ENCODE assay signal across 25 cellular contexts in genomic region chr7:66528652-66529051, GRCh38.
"Had no signal": no experiment of that assay in that cellular context is flagged by ENCODE, and none has a peak within 500 bp of the region (broad histone marks: within the 10 kb centered on the region; RNA-seq: fewer than 3 reads in every experiment).

No MANE protein-coding gene starts in this region.

- ATAC-seq: activated CD4-positive, CD25-positive, alpha-beta regulatory T cell treated with anti-CD3 and anti-CD28 coated beads, Interleukin-2, amount 50 U/mL, for 24 hours; activated T-cell treated with anti-CD3 and anti-CD28 coated beads, Interleukin-2, amount 50 U/mL, for 72 hours; effector memory CD8-positive, alpha-beta T cell; gastrocnemius medialis; heart right ventricle; left cardiac atrium had no signal

- H3K36me3 ChIP-seq: gastrocnemius medialis, right lobe of liver had no signal

- H3K36me3 Mint-ChIP-seq: activated naive CD4-positive, alpha-beta T cell treated with anti-CD3 and anti-CD28 coated beads, Interleukin-2, amount 10 ng/mL, durations not matched to agents 7 days and 5 days had no signal

- DNase-seq: activated CD4-positive, alpha-beta memory T cell treated with anti-CD3 and anti-CD28 coated beads, Interleukin-2, amount 10 ng/mL, durations not matched to agents 7 days and 5 days; activated CD4-positive, alpha-beta T cell treated with anti-CD3 and anti-CD28 coated beads, Interleukin-2, amount 10 ng/mL, durations not matched to agents 24 days and 14 days; activated effector memory CD4-positive, alpha-beta T cell treated with Interleukin-2 at 50 U/mL for 16 hours; activated naive CD4-positive, alpha-beta T cell treated with anti-CD3 and anti-CD28 coated beads, Interleukin-2, amount 10 ng/mL, durations not matched to agents 7 days and 5 days; activated T-cell treated with anti-CD3 and anti-CD28 coated beads, Interleukin-2, amount 50 U/mL, for 72 hours; aorta; central memory CD4-positive, alpha-beta T cell; dorsolateral prefrontal cortex; effector memory CD8-positive, alpha-beta T cell; gastrocnemius medialis; heart right ventricle; islet precursor cell; left cardiac atrium; midbrain; nucleus accumbens; right lobe of liver; stimulated activated CD4-positive, alpha-beta T cell treated with anti-CD3 and anti-CD28 coated beads, Interleukin-1b, Interleukin-23, amount 100 ng/mL, for 48 hours had no signal

- H3K27ac ChIP-seq: esophagus muscularis mucosa, gastrocnemius medialis, heart right ventricle, right lobe of liver, skin epidermis, thoracic aorta, VCaP had no signal

- H3K4me1 ChIP-seq: esophagus muscularis mucosa, gastrocnemius medialis, heart right ventricle had no signal

- H3K4me3 Mint-ChIP-seq: activated CD4-positive, alpha-beta memory T cell treated with anti-CD3 and anti-CD28 coated beads, Interleukin-2, amount 10 ng/mL, durations not matched to agents 7 days and 5 days; activated CD4-positive, alpha-beta T cell treated with anti-CD3 and anti-CD28 coated beads, Interleukin-2, amount 10 ng/mL, durations not matched to agents 24 days and 14 days; activated naive CD4-positive, alpha-beta T cell treated with anti-CD3 and anti-CD28 coated beads, Interleukin-2, amount 10 ng/mL, durations not matched to agents 7 days and 5 days; activated T-cell treated with anti-CD3 and anti-CD28 coated beads, Interleukin-2, amount 50 U/mL, for 72 hours; effector memory CD8-positive, alpha-beta T cell; nephron; T-helper 1 cell treated with Interleukin-12 subunit alpha and Interleukin-12 subunit beta and Interleukin-4 antibody, amounts not matched to agents 30 μg/mL and 1 μg/mL, for 36 hours had no signal

- H3K9me3 Mint-ChIP-seq: activated CD4-positive, alpha-beta memory T cell treated with anti-CD3 and anti-CD28 coated beads, Interleukin-2, amount 10 ng/mL, durations not matched to agents 7 days and 5 days; activated CD4-positive, alpha-beta T cell treated with anti-CD3 and anti-CD28 coated beads, Interleukin-2, amount 10 ng/mL, durations not matched to agents 24 days and 14 days; activated naive CD4-positive, alpha-beta T cell treated with anti-CD3 and anti-CD28 coated beads, Interleukin-2, amount 10 ng/mL, durations not matched to agents 7 days and 5 days; activated T-cell treated with anti-CD3 and anti-CD28 coated beads, Interleukin-2, amount 50 U/mL, for 72 hours; effector memory CD8-positive, alpha-beta T cell; nephron; T-helper 1 cell treated with Interleukin-12 subunit alpha and Interleukin-12 subunit beta and Interleukin-4 antibody, amounts not matched to agents 30 μg/mL and 1 μg/mL, for 36 hours had no signal

- H3K4me1 Mint-ChIP-seq: activated CD4-positive, alpha-beta memory T cell treated with anti-CD3 and anti-CD28 coated beads, Interleukin-2, amount 10 ng/mL, durations not matched to agents 7 days and 5 days; activated CD4-positive, alpha-beta T cell treated with anti-CD3 and anti-CD28 coated beads, Interleukin-2, amount 10 ng/mL, durations not matched to agents 24 days and 14 days; activated naive CD4-positive, alpha-beta T cell treated with anti-CD3 and anti-CD28 coated beads, Interleukin-2, amount 10 ng/mL, durations not matched to agents 7 days and 5 days; nephron had no signal

- H3K9me3 ChIP-seq: esophagus muscularis mucosa, gastrocnemius medialis, heart right ventricle, right lobe of liver, thoracic aorta had no signal

- FAIRE-seq: colon had no signal

- H3K4me3 ChIP-seq: dorsolateral prefrontal cortex, esophagus muscularis mucosa, gastrocnemius medialis, heart right ventricle, right lobe of liver, skin epidermis, thoracic aorta had no signal

- H3K27ac Mint-ChIP-seq: activated CD4-positive, alpha-beta memory T cell treated with anti-CD3 and anti-CD28 coated beads, Interleukin-2, amount 10 ng/mL, durations not matched to agents 7 days and 5 days; activated CD4-positive, alpha-beta T cell treated with anti-CD3 and anti-CD28 coated beads, Interleukin-2, amount 10 ng/mL, durations not matched to agents 24 days and 14 days; activated naive CD4-positive, alpha-beta T cell treated with anti-CD3 and anti-CD28 coated beads, Interleukin-2, amount 10 ng/mL, durations not matched to agents 7 days and 5 days; activated T-cell treated with anti-CD3 and anti-CD28 coated beads, Interleukin-2, amount 50 U/mL, for 72 hours; nephron; T-helper 1 cell treated with Interleukin-12 subunit alpha and Interleukin-12 subunit beta and Interleukin-4 antibody, amounts not matched to agents 30 μg/mL and 1 μg/mL, for 36 hours had no signal

- H3K27me3 Mint-ChIP-seq: activated CD4-positive, alpha-beta memory T cell treated with anti-CD3 and anti-CD28 coated beads, Interleukin-2, amount 10 ng/mL, durations not matched to agents 7 days and 5 days; activated CD4-positive, alpha-beta T cell treated with anti-CD3 and anti-CD28 coated beads, Interleukin-2, amount 10 ng/mL, durations not matched to agents 24 days and 14 days; activated naive CD4-positive, alpha-beta T cell treated with anti-CD3 and anti-CD28 coated beads, Interleukin-2, amount 10 ng/mL, durations not matched to agents 7 days and 5 days; effector memory CD8-positive, alpha-beta T cell had no signal

- H3K27me3 ChIP-seq: dorsolateral prefrontal cortex, esophagus muscularis mucosa, gastrocnemius medialis, heart right ventricle, right lobe of liver had no signal
